Comparison of ENCODE assay signal across 12 cellular contexts in the genomic region with DNA sequence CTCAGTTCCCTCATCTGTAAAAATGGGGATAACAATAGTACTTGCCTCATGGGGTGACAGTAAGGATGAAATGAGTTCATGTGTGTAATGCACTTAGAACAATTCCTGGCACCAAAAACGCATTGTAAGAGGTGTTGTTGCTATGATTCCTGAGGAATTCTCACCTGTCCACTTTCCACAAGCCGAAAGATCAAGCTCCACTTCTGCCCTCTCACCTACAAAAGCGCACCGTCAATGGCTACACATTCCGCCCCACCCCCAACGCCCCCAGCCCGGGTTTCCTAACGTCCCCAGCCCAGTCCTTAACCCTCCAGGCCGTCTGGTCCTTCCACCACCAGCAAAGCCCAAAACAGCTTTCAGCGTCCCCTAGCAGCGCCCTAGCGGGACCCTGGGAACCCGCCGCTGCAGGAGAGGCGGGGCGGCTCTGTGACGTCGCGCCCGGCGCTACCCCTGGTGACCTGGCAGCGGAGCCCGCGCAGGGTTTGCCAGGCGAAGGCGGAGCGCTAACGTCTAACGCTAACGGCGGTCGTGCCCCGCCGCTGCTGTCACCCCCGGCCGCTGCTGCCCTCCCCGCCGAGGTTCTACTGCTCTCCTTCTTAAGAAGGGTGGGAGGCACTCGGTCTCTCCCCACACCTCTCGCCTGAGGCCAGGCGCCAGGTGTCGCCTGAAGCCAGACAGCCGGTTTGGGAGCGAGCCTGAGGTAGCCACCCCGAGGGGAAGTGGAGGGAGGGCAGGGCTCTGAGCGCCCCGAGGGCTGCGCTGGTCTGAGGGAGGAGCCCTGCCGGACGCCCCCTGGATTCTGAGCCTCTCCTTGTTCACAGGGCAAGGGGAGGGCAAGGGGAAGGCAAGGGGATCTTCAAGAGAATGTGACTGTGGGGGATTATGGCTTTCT. TPM values are rescaled to one million over a fixed set of nuclear protein-coding genes. Genes with fewer than 3 reads are reported as not detected.
A peak's percentile ranks its signal among the peaks of the same experiment; 100 is the strongest.
DNase-seq lines count a peak whose midpoint lies in the region; ATAC-seq, FAIRE-seq and TF ChIP-seq lines count a peak whose summit lies in the region.
"Not testable (repeated sequence)": the region's sequence is repeated elsewhere in the genome, so short reads cannot be mapped to it uniquely, and the experiment has no call there.
"Had no signal": no experiment of that assay in that cellular context is flagged by ENCODE, and none has a peak within 500 bp of the region (broad histone marks: within the 10 kb centered on the region; RNA-seq: fewer than 3 reads in every experiment).

A gene (plus strand): TSS at position 478 of the 892 bp plus-strand sequence. CDS start 2,877 bp downstream, outside the sequence.

- BruUV-seq in Caco-2 (replicated peaks; lab: Mats Ljungman, UMichigan): not testable (repeated sequence)

- not testable (repeated sequence) for TF ChIP-seq POLR2A in H1 (IDR thresholded peaks at IDR 0.05; ENCODE audit: control extremely low read depth in 1 of 2, low read depth in 2 of 2, low read length in 2 of 2)

- ATAC-seq in WTC11: peak; percentile 88

- H3K9ac ChIP-seq in H1 (replicated peaks in 1 of 4; ENCODE audit: extremely low read depth in 1 of 4, low read depth in 3 of 4, low read length in 3 of 4); keratinocyte (ENCODE audit: control insufficient read depth, extremely low read depth, insufficient read depth, low read length): not testable (repeated sequence)

- FAIRE-seq in HTR-8/SVneo (lab: Jason Lieb, UNC): peak; percentile 85
- FAIRE-seq in H1 (lab: Jason Lieb, UNC): peak; percentile 55
- FAIRE-seq in keratinocyte (lab: Jason Lieb, UNC): peak; percentile 48

- H2BK12ac ChIP-seq in H1 (ENCODE audit: low read depth, low read length): not testable (repeated sequence)

- not testable (repeated sequence) for H3K4me2 ChIP-seq in H1 (ENCODE audit: insufficient read depth in 1 of 2, low read depth in 2 of 2, low read length in 2 of 2); keratinocyte (ENCODE audit: control insufficient read depth, extremely low read depth, insufficient read depth, low read depth, low read length)

- H3K18ac ChIP-seq in H1 (ENCODE audit: extremely low read depth, low read length): not testable (repeated sequence)

- not testable (repeated sequence) for H3K27me3 ChIP-seq in Caco-2 (replicated peaks; ENCODE audit: control insufficient read depth, insufficient read depth, low read length); H1 (replicated peaks in 1 of 4; ENCODE audit: control insufficient read depth in 3 of 4, extremely low read depth in 1 of 4, insufficient read depth in 3 of 4, low read length in 3 of 4)
- peaks cover 23% of the 10 kb centered on the region for H3K27me3 ChIP-seq in keratinocyte (ENCODE audit: control insufficient read depth, extremely low read depth, insufficient read depth, low read length)

- not testable (repeated sequence) for H2AK5ac ChIP-seq in H1 (ENCODE audit: low read depth, low read length)

- dilution Hi-C loops in keratinocyte (cut with MboI; ENCODE audit: extremely low pct_ligation_motif_present, low sequenced_read_pairs): not testable (repeated sequence)

- intact Hi-C loops in Caco-2 (cut with micrococcal nuclease; ENCODE audit: unreplicated experiment); activated T-helper 2 cell treated with anti-CD3 and anti-CD28 coated beads, Interferon-gamma antibody, Interleukin-2, Interleukin-4, amounts not matched to agents 10 μg/mL and 5 μg/mL and 100 μg/mL, durations not matched to agents 14 hours and 24 hours and 36 hours (cut with micrococcal nuclease): not testable (repeated sequence)

- WGBS in H1 (ENCODE audit: extremely low coverage in 1 of 2, insufficient coverage in 1 of 2, insufficient read length in 1 of 2, insufficient replicate concordance in 2 of 2, low coverage in 1 of 2, low lambda C conversion rate in 2 of 2, missing lambda C conversion rate in 1 of 2), 2 experiments: 53% methylated on average over 2 of the region's 50 CpGs; no CpG with 5 or more reads in 1 of the 2 experiments

- H3K4me3 ChIP-seq in Caco-2 (ENCODE audit: low read depth, low read length); H1 (ENCODE audit: extremely low read depth in 1 of 4, insufficient read depth in 2 of 4, low read depth in 3 of 4, low read length in 4 of 4); keratinocyte (ENCODE audit: control insufficient read depth in 2 of 3, extremely low read depth in 1 of 3, insufficient read depth in 2 of 3, low read depth in 1 of 3, low read length in 3 of 3): not testable (repeated sequence)

- not testable (repeated sequence) for TF ChIP-seq CTCF in Caco-2 (IDR thresholded peaks at IDR 0.05; ENCODE audit: insufficient read depth in 1 of 2, low read depth in 1 of 2, low read length in 1 of 2, severe bottlenecking in 1 of 2, unreplicated experiment in 1 of 2); WTC11 (IDR thresholded peaks at IDR 0.05); H1 (IDR thresholded peaks at IDR 0.05; ENCODE audit: control extremely low read depth in 1 of 3, insufficient read depth in 1 of 3, low read depth in 1 of 3, low read length in 3 of 3); keratinocyte (optimal IDR thresholded peaks at IDR 0.05 in 1 of 3, IDR thresholded peaks at IDR 0.05 in 1 of 3, conservative IDR thresholded peaks at IDR 0.05 in 1 of 3; ENCODE audit: extremely low read depth in 1 of 3, insufficient read depth in 2 of 3, low read length in 3 of 3); nephron (IDR thresholded peaks at IDR 0.05; ENCODE audit: unreplicated experiment in 3 of 3)

- not testable (repeated sequence) for H3K23me2 ChIP-seq in H1 (ENCODE audit: low read depth, low read length)

- H3K79me2 ChIP-seq in H1 (ENCODE audit: control insufficient read depth in 1 of 2, insufficient read depth in 2 of 2, low read length in 2 of 2); keratinocyte (ENCODE audit: control insufficient read depth, insufficient read depth, low read length): not testable (repeated sequence)

- H4K5ac ChIP-seq in H1 (ENCODE audit: insufficient read length, low read depth, low read length): not testable (repeated sequence)

- H3K36me3 Mint-ChIP-seq in Caco-2 (ENCODE audit: insufficient read depth, unreplicated experiment); WTC11; activated T-helper 2 cell treated with anti-CD3 and anti-CD28 coated beads, Interferon-gamma antibody, Interleukin-2, Interleukin-4, amounts not matched to agents 10 μg/mL and 5 μg/mL and 100 μg/mL, durations not matched to agents 14 hours and 24 hours and 36 hours (ENCODE audit: low read depth); nephron (ENCODE audit: low read depth); stimulated activated naive CD8-positive, alpha-beta T cell treated with anti-CD3 and anti-CD28 coated beads, Interleukin-15, Interleukin-2, amounts not matched to agents 100 ng/mL and 50 ng/mL, for 24 hours (ENCODE audit: low read depth): not testable (repeated sequence)

- not testable (repeated sequence) for TF ChIP-seq RAD21 in H1 (IDR thresholded peaks at IDR 0.05 in 1 of 2, conservative IDR thresholded peaks at IDR 0.05 in 1 of 2; ENCODE audit: low read depth in 2 of 2, low read length in 2 of 2)

- TF ChIP-seq EP300 in H1 (IDR thresholded peaks at IDR 0.05; ENCODE audit: borderline replicate concordance in 1 of 2, low read depth in 2 of 2, low read length in 2 of 2): not testable (repeated sequence)

- H2BK120ac ChIP-seq in H1 (replicated peaks; ENCODE audit: low read depth, low read length): not testable (repeated sequence)

- H4K91ac ChIP-seq in H1 (replicated peaks; ENCODE audit: insufficient read length, low read length): not testable (repeated sequence)

- not testable (repeated sequence) for H3K9me3 ChIP-seq in Caco-2; H1 (ENCODE audit: insufficient read depth in 2 of 2, low read depth in 1 of 2, low read length in 1 of 2); keratinocyte (ENCODE audit: control insufficient read depth, low read depth, low read length)

- not testable (repeated sequence) for H3K36me3 ChIP-seq in Caco-2 (ENCODE audit: control insufficient read depth, insufficient read depth, low read length); H1 (ENCODE audit: control insufficient read depth in 2 of 4, insufficient read depth in 4 of 4, low read length in 3 of 4); keratinocyte (ENCODE audit: control insufficient read depth in 2 of 2, extremely low read depth in 1 of 2, insufficient read depth in 2 of 2, low read length in 2 of 2)

- not testable (repeated sequence) for H3K23ac ChIP-seq in H1 (ENCODE audit: insufficient read length)

- not testable (repeated sequence) for H2AFZ ChIP-seq in H1 (ENCODE audit: low read length); keratinocyte (ENCODE audit: control insufficient read depth, low read length)

- not testable (repeated sequence) for H3K27ac Mint-ChIP-seq in Caco-2 (ENCODE audit: unreplicated experiment); WTC11; activated T-helper 2 cell treated with anti-CD3 and anti-CD28 coated beads, Interferon-gamma antibody, Interleukin-2, Interleukin-4, amounts not matched to agents 10 μg/mL and 5 μg/mL and 100 μg/mL, durations not matched to agents 14 hours and 24 hours and 36 hours; nephron; stimulated activated naive CD8-positive, alpha-beta T cell treated with anti-CD3 and anti-CD28 coated beads, Interleukin-15, Interleukin-2, amounts not matched to agents 100 ng/mL and 50 ng/mL, for 24 hours

- POLR2A ChIA-PET in Caco-2 (lab: Charles Lee); WTC11 (lab: Charles Lee); H1 (lab: Charles Lee; ENCODE audit: partially characterized antibody): not testable (repeated sequence)

- DNase-seq in Caco-2; HTR-8/SVneo (ENCODE audit: insufficient read length, low spot score); WTC11 (ENCODE audit: low spot score); activated T-helper 2 cell treated with anti-CD3 and anti-CD28 coated beads, Interferon-gamma antibody, Interleukin-2, Interleukin-4, amounts not matched to agents 10 μg/mL and 5 μg/mL and 100 μg/mL, durations not matched to agents 14 hours and 24 hours and 36 hours (ENCODE audit: low spot score); H1 (ENCODE audit: low read depth in 1 of 2, low spot score in 2 of 2); keratinocyte (ENCODE audit: low read depth, low spot score): not testable (repeated sequence)

- not testable (repeated sequence) for H3K14ac ChIP-seq in H1 (ENCODE audit: insufficient read length)

- not testable (repeated sequence) for H3K4me1 Mint-ChIP-seq in Caco-2 (ENCODE audit: low read depth, unreplicated experiment); activated T-helper 2 cell treated with anti-CD3 and anti-CD28 coated beads, Interferon-gamma antibody, Interleukin-2, Interleukin-4, amounts not matched to agents 10 μg/mL and 5 μg/mL and 100 μg/mL, durations not matched to agents 14 hours and 24 hours and 36 hours (ENCODE audit: low read depth); nephron; stimulated activated naive CD8-positive, alpha-beta T cell treated with anti-CD3 and anti-CD28 coated beads, Interleukin-15, Interleukin-2, amounts not matched to agents 100 ng/mL and 50 ng/mL, for 24 hours (ENCODE audit: low read depth)
- peaks cover 10% of the 10 kb centered on the region for H3K4me1 Mint-ChIP-seq in WTC11

- H3K56ac ChIP-seq in H1 (replicated peaks; ENCODE audit: insufficient read length, low read depth, low read length): not testable (repeated sequence)

- H3K4me3 Mint-ChIP-seq in Caco-2 (ENCODE audit: unreplicated experiment): peak within 1 kb of the TSS; percentile 35
- H3K4me3 Mint-ChIP-seq in WTC11: peak within 1 kb of the TSS; percentile 54
- peak within 1 kb of the TSS; percentile 43 for H3K4me3 Mint-ChIP-seq in activated T-helper 2 cell treated with anti-CD3 and anti-CD28 coated beads, Interferon-gamma antibody, Interleukin-2, Interleukin-4, amounts not matched to agents 10 μg/mL and 5 μg/mL and 100 μg/mL, durations not matched to agents 14 hours and 24 hours and 36 hours (ENCODE audit: low read depth)
- peak within 1 kb of the TSS; percentile 60 to 65 (median 65) for H3K4me3 Mint-ChIP-seq in nephron
- H3K4me3 Mint-ChIP-seq in stimulated activated naive CD8-positive, alpha-beta T cell treated with anti-CD3 and anti-CD28 coated beads, Interleukin-15, Interleukin-2, amounts not matched to agents 100 ng/mL and 50 ng/mL, for 24 hours: peak within 1 kb of the TSS; percentile 39

- not testable (repeated sequence) for H4K8ac ChIP-seq in H1 (ENCODE audit: extremely low read depth, insufficient read depth, low read length)

- not testable (repeated sequence) for H3K27ac ChIP-seq in H1 (ENCODE audit: low read depth, low read length); keratinocyte (ENCODE audit: control insufficient read depth, insufficient read depth, low read length)

- H3K79me1 ChIP-seq in H1 (ENCODE audit: low read depth, low read length): not testable (repeated sequence)

- H4K20me1 ChIP-seq in H1 (replicated peaks in 1 of 2; ENCODE audit: control insufficient read depth in 1 of 2, insufficient read depth in 2 of 2, low read length in 2 of 2); keratinocyte (ENCODE audit: control insufficient read depth, extremely low read depth, insufficient read depth, low read length): not testable (repeated sequence)

- H2BK5ac ChIP-seq in H1 (ENCODE audit: low read depth, low read length): not testable (repeated sequence)

- not testable (repeated sequence) for H3K27me3 Mint-ChIP-seq in Caco-2 (ENCODE audit: insufficient read depth, unreplicated experiment)
- H3K27me3 Mint-ChIP-seq in WTC11 (ENCODE audit: low read depth) (peaks cover 33% of the 10 kb centered on the region), nephron (ENCODE audit: low read depth) (peaks cover 40% of the 10 kb centered on the region)
- peaks cover 22% of the 10 kb centered on the region for H3K27me3 Mint-ChIP-seq in activated T-helper 2 cell treated with anti-CD3 and anti-CD28 coated beads, Interferon-gamma antibody, Interleukin-2, Interleukin-4, amounts not matched to agents 10 μg/mL and 5 μg/mL and 100 μg/mL, durations not matched to agents 14 hours and 24 hours and 36 hours (ENCODE audit: low read depth)
- H3K27me3 Mint-ChIP-seq in stimulated activated naive CD8-positive, alpha-beta T cell treated with anti-CD3 and anti-CD28 coated beads, Interleukin-15, Interleukin-2, amounts not matched to agents 100 ng/mL and 50 ng/mL, for 24 hours: peaks cover 24% of the 10 kb centered on the region

- H3K9me3 Mint-ChIP-seq in Caco-2 (ENCODE audit: unreplicated experiment); WTC11; activated T-helper 2 cell treated with anti-CD3 and anti-CD28 coated beads, Interferon-gamma antibody, Interleukin-2, Interleukin-4, amounts not matched to agents 10 μg/mL and 5 μg/mL and 100 μg/mL, durations not matched to agents 14 hours and 24 hours and 36 hours; nephron; stimulated activated naive CD8-positive, alpha-beta T cell treated with anti-CD3 and anti-CD28 coated beads, Interleukin-15, Interleukin-2, amounts not matched to agents 100 ng/mL and 50 ng/mL, for 24 hours: not testable (repeated sequence)

- CTCF ChIA-PET in Caco-2 (lab: Charles Lee); WTC11 (lab: Charles Lee); H1 (lab: Charles Lee; ENCODE audit: partially characterized antibody): not testable (repeated sequence)

- H3K4me1 ChIP-seq in Caco-2; H1 (replicated peaks in 1 of 4; ENCODE audit: control insufficient read depth in 3 of 4, insufficient read depth in 4 of 4, low read length in 3 of 4); keratinocyte (ENCODE audit: control insufficient read depth, extremely low read depth, insufficient read depth, low read length): not testable (repeated sequence)

- H3K4ac ChIP-seq in H1 (replicated peaks; ENCODE audit: insufficient read length, low read depth, low read length): not testable (repeated sequence)

- not testable (repeated sequence) for H2BK15ac ChIP-seq in H1 (ENCODE audit: low read length)

- H3K9me1 ChIP-seq in keratinocyte (ENCODE audit: control insufficient read depth, extremely low read depth, insufficient read depth, low read length): not testable (repeated sequence)

- not testable (repeated sequence) for H2BK20ac ChIP-seq in H1 (ENCODE audit: low read length)

RNA-seq across cellular contexts. Expression of the gene that starts here (rescaled TPM):
- 0.30 TPM in 1 of 2 replicates, not detected in the other for total RNA-seq in Caco-2 (2022)
- 0.09 to 0.13 TPM in 2 of 3 replicates, not detected in the other for total RNA-seq in WTC11 (2021)
- total RNA-seq in activated T-helper 2 cell treated with anti-CD3 and anti-CD28 coated beads, Interferon-gamma antibody, Interleukin-2, Interleukin-4, amounts not matched to agents 10 μg/mL and 5 μg/mL and 100 μg/mL, durations not matched to agents 14 hours and 24 hours and 36 hours: not detected in 2 replicates
- total RNA-seq in H1 (2021; fragmentation: NEBNext Ultra II Directional; extraction: Animal tissue kit (Norgen Biotek cat#: 25700)): 0.36 TPM in 1 of 2 replicates, not detected in the other
- polyA plus RNA-seq in H1 (2011; rRNA removed): 0.09 and 0.30 TPM in 2 replicates
- 0.45 TPM for polyA plus RNA-seq in H1 (2011; cell fraction: cytosol; rRNA removed)
- 0.37 TPM for polyA plus RNA-seq in H1 (2011; cell fraction: nucleus; rRNA removed)
- 0.28 to 0.60 TPM in 2 of 4 replicates, not detected in the others for polyA plus RNA-seq in H1 (2012, experiment 1 of 2)
- not detected for polyA plus RNA-seq in H1 (2012, experiment 2 of 2)
- polyA plus RNA-seq in H1 (2013, experiment 1 of 2): 0.12 TPM
- 0.09 TPM for polyA plus RNA-seq in H1 (2013, experiment 2 of 2)
- polyA minus RNA-seq in H1 (2011; rRNA and poly(A)+ RNA removed): not detected in 2 replicates
- polyA minus RNA-seq in H1 (2011; cell fraction: cytosol; rRNA and poly(A)+ RNA removed): not detected
- polyA minus RNA-seq in H1 (2011; cell fraction: nucleus; rRNA and poly(A)+ RNA removed): not detected
- 0.12 to 0.14 TPM in 2 of 3 replicates, not detected in the other for polyA plus RNA-seq in keratinocyte
- not detected for polyA plus RNA-seq in keratinocyte (2011; ENCODE audit: low read depth)
- 0.21 TPM in 1 of 2 replicates, not detected in the other for polyA plus RNA-seq in keratinocyte (2011; cell fraction: cytosol; rRNA removed)
- not detected in 2 replicates for polyA plus RNA-seq in keratinocyte (2011; cell fraction: nucleus; rRNA removed)
- not detected in 2 replicates for polyA plus RNA-seq in keratinocyte (2012; ENCODE audit: low replicate concordance)
- not detected in 3 replicates for polyA minus RNA-seq in keratinocyte
- not detected for polyA minus RNA-seq in keratinocyte (2011; cell fraction: cytosol; rRNA and poly(A)+ RNA removed)
- polyA minus RNA-seq in keratinocyte (2011; cell fraction: nucleus; rRNA and poly(A)+ RNA removed): not detected in 2 replicates
- total RNA-seq: glomerular endothelial cell, myocyte, spleen had no signal
- polyA plus RNA-seq: CD14-positive monocyte, spleen had no signal

Comparison
In these comparisons a context has a peak if more than half of its experiments do, and no peak if none do; other contexts are left out.
1. Peak in ATAC-seq in WTC11; RNA of the gene not detected or under 1 TPM.